In genomic region chr15:74787251-74788041, GRCh38 we compare ENCODE assay signal across 8 cellular contexts. TPM values are rescaled to one million over a fixed set of nuclear protein-coding genes. Genes with fewer than 3 reads are reported as not detected.
A peak's percentile ranks its signal among the peaks of the same experiment; 100 is the strongest.
DNase-seq lines count a peak whose midpoint lies in the region; ATAC-seq, FAIRE-seq and TF ChIP-seq lines count a peak whose summit lies in the region.

No MANE protein-coding gene starts in this region.

- CTCF ChIA-PET in A549 (lab: Yijun Ruan, JAX): interaction anchor here (0.6 to 66.7 kb wide), 12 partner anchors 3 to 176 kb away, joined by 3 to 1908 read pairs (median 3); partner anchors contain the start of genes CPLX3, CSK, LMAN1L and ULK3
- CTCF ChIA-PET in Panc1 (lab: Charles Lee): interaction anchor here (0.5 to 1.8 kb wide), 7 partner anchors 9 to 1057 kb away, joined by 3 to 14 read pairs (median 4); no protein-coding TSS in a partner anchor

- H3K4me2 ChIP-seq in A549 (no peak overlapping the region), osteoblast (ENCODE audit: insufficient read depth, low read length) (peak overlapping the region; percentile 49)

- H3K27me3 ChIP-seq in Panc1 (ENCODE audit: control insufficient read depth, insufficient read depth, low read length) (no peaks in the 10 kb centered on the region), osteoblast (ENCODE audit: insufficient read depth, low read length) (no peaks in the 10 kb centered on the region)

- H3K9me3 Mint-ChIP-seq in activated T-helper 1 cell treated with anti-CD3 and anti-CD28 coated beads, Interleukin-12 subunit alpha, Interleukin-12 subunit beta, Interleukin-2, Interleukin-4 antibody, amounts not matched to agents 30 ng/mL and 10 ng/mL and 1 ng/mL, durations not matched to agents 14 hours and 24 hours and 36 hours: no peaks in the 10 kb centered on the region
- H3K9me3 Mint-ChIP-seq in type B pancreatic cell: no peaks in the 10 kb centered on the region

- TF ChIP-seq CTCF in A549 (IDR thresholded peaks at IDR 0.05) (peak; percentile 50), Panc1 (IDR thresholded peaks at IDR 0.05) (peak; percentile 87), osteoblast (IDR thresholded peaks at IDR 0.05; ENCODE audit: extremely low read depth, low read depth, low read length) (peak; percentile 84), type B pancreatic cell (conservative IDR thresholded peaks at IDR 0.05) (peak; percentile 72)

- no TSS peak for BruUV-seq in Panc1 (replicated peaks; lab: Mats Ljungman, UMichigan)

- no peaks in the 10 kb centered on the region for H3K27me3 Mint-ChIP-seq in activated T-helper 1 cell treated with anti-CD3 and anti-CD28 coated beads, Interleukin-12 subunit alpha, Interleukin-12 subunit beta, Interleukin-2, Interleukin-4 antibody, amounts not matched to agents 30 ng/mL and 10 ng/mL and 1 ng/mL, durations not matched to agents 14 hours and 24 hours and 36 hours (ENCODE audit: insufficient read depth)
- H3K27me3 Mint-ChIP-seq in type B pancreatic cell: no peaks in the 10 kb centered on the region

- peaks cover 56% of the 10 kb centered on the region for H3K36me3 Mint-ChIP-seq in activated T-helper 1 cell treated with anti-CD3 and anti-CD28 coated beads, Interleukin-12 subunit alpha, Interleukin-12 subunit beta, Interleukin-2, Interleukin-4 antibody, amounts not matched to agents 30 ng/mL and 10 ng/mL and 1 ng/mL, durations not matched to agents 14 hours and 24 hours and 36 hours (ENCODE audit: low read depth)
- no peaks in the 10 kb centered on the region for H3K36me3 Mint-ChIP-seq in type B pancreatic cell

- H3K27ac Mint-ChIP-seq in activated T-helper 1 cell treated with anti-CD3 and anti-CD28 coated beads, Interleukin-12 subunit alpha, Interleukin-12 subunit beta, Interleukin-2, Interleukin-4 antibody, amounts not matched to agents 30 ng/mL and 10 ng/mL and 1 ng/mL, durations not matched to agents 14 hours and 24 hours and 36 hours: peak overlapping the region; percentile 98
- peak overlapping the region; percentile 70 for H3K27ac Mint-ChIP-seq in type B pancreatic cell

- H3K79me2 ChIP-seq in osteoblast (ENCODE audit: insufficient read depth, low read length): peaks cover 99% of the 10 kb centered on the region

- peaks cover 31% of the 10 kb centered on the region for H3K4me1 ChIP-seq in A549
- H3K4me1 ChIP-seq in Panc1 (ENCODE audit: control insufficient read depth, insufficient read depth, low read length): peaks cover 60% of the 10 kb centered on the region
- peaks cover 71% of the 10 kb centered on the region for H3K4me1 ChIP-seq in osteoblast (ENCODE audit: insufficient read depth, low read length)

- H3K4me1 Mint-ChIP-seq in activated T-helper 1 cell treated with anti-CD3 and anti-CD28 coated beads, Interleukin-12 subunit alpha, Interleukin-12 subunit beta, Interleukin-2, Interleukin-4 antibody, amounts not matched to agents 30 ng/mL and 10 ng/mL and 1 ng/mL, durations not matched to agents 14 hours and 24 hours and 36 hours (ENCODE audit: low read depth): peaks cover 65% of the 10 kb centered on the region
- H3K4me1 Mint-ChIP-seq in type B pancreatic cell (ENCODE audit: unreplicated experiment): peaks cover 60% of the 10 kb centered on the region

- intact Hi-C loops in Panc1 (cut with micrococcal nuclease; ENCODE audit: unreplicated experiment): no loop called here
- intact Hi-C loops in activated T-helper 1 cell treated with anti-CD3 and anti-CD28 coated beads, Interleukin-12 subunit alpha, Interleukin-12 subunit beta, Interleukin-2, Interleukin-4 antibody, amounts not matched to agents 30 ng/mL and 10 ng/mL and 1 ng/mL, durations not matched to agents 14 hours and 24 hours and 36 hours (cut with micrococcal nuclease): loop anchor here (1.0 to 10.0 kb wide), 7 partner anchors 7 to 837 kb away; partner anchors contain the start of genes ARID3B, PPCDC, RPP25 and SNUPN

- peak overlapping the region; percentile 86 for H3K4me3 Mint-ChIP-seq in activated T-helper 1 cell treated with anti-CD3 and anti-CD28 coated beads, Interleukin-12 subunit alpha, Interleukin-12 subunit beta, Interleukin-2, Interleukin-4 antibody, amounts not matched to agents 30 ng/mL and 10 ng/mL and 1 ng/mL, durations not matched to agents 14 hours and 24 hours and 36 hours
- H3K4me3 Mint-ChIP-seq in type B pancreatic cell: peak overlapping the region; percentile 77

- WGBS in A549 (ENCODE audit: missing lambda C conversion rate): 54% methylated on average over 13 of the region's 13 CpGs

- H3K9me3 ChIP-seq in A549 (no peaks in the 10 kb centered on the region), Panc1 (ENCODE audit: control insufficient read depth, insufficient read depth, low read depth, low read length) (no peaks in the 10 kb centered on the region), osteoblast (ENCODE audit: low read depth, low read length) (no peaks in the 10 kb centered on the region)

- in situ Hi-C loops in Panc1 (cut with HindIII; ENCODE audit: low pct_unique_long_range_greater_than_20kb, low sequenced_read_pairs): no loop called here

- no peak for FAIRE-seq in A549 (lab: Jason Lieb, UNC)

- ATAC-seq in A549 (peak; percentile 87 to 95), GM18861 (IDR thresholded peaks at IDR 0.05; ENCODE audit: unreplicated experiment) (peak; percentile 29), HG03066 (IDR thresholded peaks at IDR 0.05; ENCODE audit: low read depth, unreplicated experiment) (peak; percentile 42), Panc1 (peak; percentile 87)

- TF ChIP-seq EP300 in A549 (IDR thresholded peaks at IDR 0.05): no peak

- H3K36me3 ChIP-seq in Panc1 (ENCODE audit: control insufficient read depth, insufficient read depth, low read length) (peaks cover 3% of the 10 kb centered on the region; the same call in 1 of the 2 replicates), osteoblast (ENCODE audit: insufficient read depth, low read length) (no peaks in the 10 kb centered on the region)

- H3K27ac ChIP-seq in A549 (no peak overlapping the region), Panc1 (ENCODE audit: low read length) (no peak overlapping the region), osteoblast (ENCODE audit: low read depth, low read length) (peak overlapping the region; percentile 70)

- DNase-seq in A549 (ENCODE audit: low read depth in 1 of 2, low spot score in 1 of 2) (peak; percentile 82 to 84), Panc1 (ENCODE audit: low read depth, low spot score) (peak; percentile 24), fibroblast of peridontal ligament (ENCODE audit: extremely low read depth) (peak; percentile 53), osteoblast (ENCODE audit: insufficient read length, low spot score, missing footprints) (peak; percentile 98), type B pancreatic cell (ENCODE audit: extremely low spot score, unreplicated experiment) (no peak)
- DNase-seq in activated T-helper 1 cell treated with anti-CD3 and anti-CD28 coated beads, Interleukin-12 subunit alpha, Interleukin-12 subunit beta, Interleukin-2, Interleukin-4 antibody, amounts not matched to agents 30 ng/mL and 10 ng/mL and 1 ng/mL, durations not matched to agents 14 hours and 24 hours and 36 hours (ENCODE audit: low spot score): peak; percentile 89

- POLR2A ChIA-PET in A549 (lab: Yijun Ruan, JAX) (no interaction called here), Panc1 (lab: Charles Lee) (interaction anchor here (0.6 kb wide), 1 partner anchor 92 kb away, joined by 11 read pairs; no protein-coding TSS in a partner anchor)

- no peak for TF ChIP-seq RAD21 in A549 (conservative IDR thresholded peaks at IDR 0.05 in 1 of 2, IDR thresholded peaks at IDR 0.05 in 1 of 2)

- H2AFZ ChIP-seq in osteoblast (ENCODE audit: low read length): no peak overlapping the region

- TF ChIP-seq POLR2A in A549 (IDR thresholded peaks at IDR 0.05; ENCODE audit: low read length): no peak

- peaks cover 76% of the 10 kb centered on the region for H4K20me1 ChIP-seq in osteoblast (ENCODE audit: insufficient read depth, low read length)

- H3K4me3 ChIP-seq in A549 (no peak overlapping the region), Panc1 (ENCODE audit: low read depth in 2 of 2, low read length in 2 of 2) (no peak overlapping the region), osteoblast (ENCODE audit: insufficient read depth, low read length) (no peak overlapping the region)

RNA-seq across cellular contexts. Expression of gene CSK, which starts 5.6 kb away (rescaled TPM):
- polyA plus RNA-seq in A549 (2011; rRNA removed) (17.8 and 22.2 TPM in 2 replicates), A549 (2017; fragmentation: RNase III; extraction: RNeasy Plus Mini Kit Qiagen cat#74134 plus additional on column Dnase treatment) (56.7 to 63.0 TPM (median 61.6 TPM) in 3 replicates)
- 55.3 and 62.7 TPM in 2 replicates for polyA plus RNA-seq in A549 (2012; cell fraction: cytosol; rRNA removed)
- 86.8 and 128 TPM in 2 replicates for polyA plus RNA-seq in A549 (2012; cell fraction: nucleus; rRNA removed)
- polyA minus RNA-seq in A549 (2011; rRNA and poly(A)+ RNA removed): 42.9 and 46.8 TPM in 2 replicates
- total RNA-seq in Panc1 (2021; ENCODE audit: unreplicated experiment) (81.4 TPM), osteoblast (30.6 and 31.5 TPM in 2 replicates), type B pancreatic cell (ENCODE audit: low replicate concordance) (77.4 and 102 TPM in 2 replicates)
- 112 TPM for polyA plus RNA-seq in Panc1 (2012; ENCODE audit: insufficient read length)
- 348 and 362 TPM in 2 replicates for total RNA-seq in activated T-helper 1 cell treated with anti-CD3 and anti-CD28 coated beads, Interleukin-12 subunit alpha, Interleukin-12 subunit beta, Interleukin-2, Interleukin-4 antibody, amounts not matched to agents 30 ng/mL and 10 ng/mL and 1 ng/mL, durations not matched to agents 14 hours and 24 hours and 36 hours

RNA-seq across cellular contexts. Expression of gene LMAN1L, which starts 25.2 kb away (rescaled TPM):
- polyA plus RNA-seq in A549 (2011; rRNA removed): not detected in 2 replicates
- not detected in 2 replicates for polyA plus RNA-seq in A549 (2012; cell fraction: cytosol; rRNA removed)
- 0.16 and 0.47 TPM in 2 replicates for polyA plus RNA-seq in A549 (2012; cell fraction: nucleus; rRNA removed)
- polyA plus RNA-seq in A549 (2017; fragmentation: RNase III; extraction: RNeasy Plus Mini Kit Qiagen cat#74134 plus additional on column Dnase treatment): not detected in 3 replicates
- polyA minus RNA-seq in A549 (2011; rRNA and poly(A)+ RNA removed): 0.08 TPM in 1 of 2 replicates, not detected in the other
- total RNA-seq in Panc1 (2021; ENCODE audit: unreplicated experiment): not detected
- not detected for polyA plus RNA-seq in Panc1 (2012; ENCODE audit: insufficient read length)
- 0.75 and 0.93 TPM in 2 replicates for total RNA-seq in activated T-helper 1 cell treated with anti-CD3 and anti-CD28 coated beads, Interleukin-12 subunit alpha, Interleukin-12 subunit beta, Interleukin-2, Interleukin-4 antibody, amounts not matched to agents 30 ng/mL and 10 ng/mL and 1 ng/mL, durations not matched to agents 14 hours and 24 hours and 36 hours
- total RNA-seq in osteoblast: under 0.01 TPM in 1 of 2 replicates, not detected in the other
- total RNA-seq in type B pancreatic cell (ENCODE audit: low replicate concordance): not detected in 2 replicates

RNA-seq across cellular contexts. Expression of gene CYP1A2, which starts 38.8 kb away (rescaled TPM):
- polyA plus RNA-seq in A549 (2011; rRNA removed) (not detected in 2 replicates), A549 (2017; fragmentation: RNase III; extraction: RNeasy Plus Mini Kit Qiagen cat#74134 plus additional on column Dnase treatment) (not detected in 3 replicates)
- polyA plus RNA-seq in A549 (2012; cell fraction: cytosol; rRNA removed): not detected in 2 replicates
- not detected in 2 replicates for polyA plus RNA-seq in A549 (2012; cell fraction: nucleus; rRNA removed)
- polyA minus RNA-seq in A549 (2011; rRNA and poly(A)+ RNA removed): not detected in 2 replicates
- total RNA-seq in Panc1 (2021; ENCODE audit: unreplicated experiment) (not detected), osteoblast (not detected in 2 replicates), type B pancreatic cell (ENCODE audit: low replicate concordance) (1.6 TPM in 1 of 2 replicates, not detected in the other)
- not detected for polyA plus RNA-seq in Panc1 (2012; ENCODE audit: insufficient read length)
- total RNA-seq in activated T-helper 1 cell treated with anti-CD3 and anti-CD28 coated beads, Interleukin-12 subunit alpha, Interleukin-12 subunit beta, Interleukin-2, Interleukin-4 antibody, amounts not matched to agents 30 ng/mL and 10 ng/mL and 1 ng/mL, durations not matched to agents 14 hours and 24 hours and 36 hours: not detected in 2 replicates

RNA-seq across cellular contexts. Expression of gene CPLX3, which starts 39.0 kb away (rescaled TPM):
- polyA plus RNA-seq in A549 (2011; rRNA removed) (0.05 TPM in 1 of 2 replicates, not detected in the other), A549 (2017; fragmentation: RNase III; extraction: RNeasy Plus Mini Kit Qiagen cat#74134 plus additional on column Dnase treatment) (not detected in 3 replicates)
- polyA plus RNA-seq in A549 (2012; cell fraction: cytosol; rRNA removed): not detected in 2 replicates
- 0.08 TPM in 1 of 2 replicates, not detected in the other for polyA plus RNA-seq in A549 (2012; cell fraction: nucleus; rRNA removed)
- polyA minus RNA-seq in A549 (2011; rRNA and poly(A)+ RNA removed): not detected in 2 replicates
- total RNA-seq in Panc1 (2021; ENCODE audit: unreplicated experiment) (not detected), osteoblast (not detected in 2 replicates), type B pancreatic cell (ENCODE audit: low replicate concordance) (not detected in 2 replicates)
- polyA plus RNA-seq in Panc1 (2012; ENCODE audit: insufficient read length): not detected
- 0.17 and 0.29 TPM in 2 replicates for total RNA-seq in activated T-helper 1 cell treated with anti-CD3 and anti-CD28 coated beads, Interleukin-12 subunit alpha, Interleukin-12 subunit beta, Interleukin-2, Interleukin-4 antibody, amounts not matched to agents 30 ng/mL and 10 ng/mL and 1 ng/mL, durations not matched to agents 14 hours and 24 hours and 36 hours

RNA-seq across cellular contexts. Expression of gene ULK3, which starts 55.5 kb away (rescaled TPM):
- polyA plus RNA-seq in A549 (2011; rRNA removed): 48.9 and 58.4 TPM in 2 replicates
- polyA plus RNA-seq in A549 (2012; cell fraction: cytosol; rRNA removed): 42.6 and 54.4 TPM in 2 replicates
- 338 and 363 TPM in 2 replicates for polyA plus RNA-seq in A549 (2012; cell fraction: nucleus; rRNA removed)
- polyA plus RNA-seq in A549 (2017; fragmentation: RNase III; extraction: RNeasy Plus Mini Kit Qiagen cat#74134 plus additional on column Dnase treatment): 23.0 to 28.1 TPM (median 28.0 TPM) in 3 replicates
- 35.4 and 62.0 TPM in 2 replicates for polyA minus RNA-seq in A549 (2011; rRNA and poly(A)+ RNA removed)
- 73.3 TPM for total RNA-seq in Panc1 (2021; ENCODE audit: unreplicated experiment)
- polyA plus RNA-seq in Panc1 (2012; ENCODE audit: insufficient read length): 55.5 TPM
- total RNA-seq in activated T-helper 1 cell treated with anti-CD3 and anti-CD28 coated beads, Interleukin-12 subunit alpha, Interleukin-12 subunit beta, Interleukin-2, Interleukin-4 antibody, amounts not matched to agents 30 ng/mL and 10 ng/mL and 1 ng/mL, durations not matched to agents 14 hours and 24 hours and 36 hours: 52.1 and 52.4 TPM in 2 replicates
- 19.4 and 21.4 TPM in 2 replicates for total RNA-seq in osteoblast
- total RNA-seq in type B pancreatic cell (ENCODE audit: low replicate concordance): 44.9 and 46.4 TPM in 2 replicates

Comparison
In these comparisons a context has a peak if more than half of its experiments do, and no peak if none do; other contexts are left out.
1. ATAC-seq: peak in every context shown above with its lines; median percentile 91 in A549; 87 in Panc1; 42 in HG03066; 29 in GM18861.